In genomic region chrX:52574416-52575275, GRCh38 we compare ENCODE assay signal across 9 cellular contexts. TPM values are rescaled to one million over a fixed set of nuclear protein-coding genes. Genes with fewer than 3 reads are reported as not detected.
DNase-seq lines count a peak whose midpoint lies in the region; TF ChIP-seq lines count a peak whose summit lies in the region.
"Had no signal": no experiment of that assay in that cellular context is flagged by ENCODE, and none has a peak within 500 bp of the region (broad histone marks: within the 10 kb centered on the region; RNA-seq: fewer than 3 reads in every experiment).

No MANE protein-coding gene starts in this region.

- H3K27me3 ChIP-seq in Karpas-422 (ENCODE audit: low read length) (no peaks in the 10 kb centered on the region), colonic mucosa (no peaks in the 10 kb centered on the region), uterus (no peaks in the 10 kb centered on the region)

- H3K79me2 ChIP-seq in Karpas-422 (ENCODE audit: low read length) = no peaks in the 10 kb centered on the region

- no peak for TF ChIP-seq POLR2A in uterus (IDR thresholded peaks at IDR 0.05)

- H3K27ac ChIP-seq in Karpas-422 (ENCODE audit: low read length) (no peak overlapping the region), colonic mucosa (no peak overlapping the region), uterus (no peak overlapping the region)

- H3K4me2 ChIP-seq in Karpas-422 (ENCODE audit: low read depth, low read length, poor library complexity, severe bottlenecking) = no peak overlapping the region

- intact Hi-C loops in colonic mucosa (cut with DNase I) (no loop called here), uterus (cut with DNase I; ENCODE audit: low total_unique reads) (no loop called here)

- H3K9me2 ChIP-seq in Karpas-422 (replicated peaks; ENCODE audit: insufficient read depth, low read length) = no peaks in the 10 kb centered on the region

- TF ChIP-seq CTCF in GM12865 (IDR thresholded peaks at IDR 0.05; ENCODE audit: insufficient read depth, low read depth, low read length, missing control alignments) (peak; percentile 57), colonic mucosa (IDR thresholded peaks at IDR 0.05) (peak; percentile 65), uterus (IDR thresholded peaks at IDR 0.05) (peak; percentile 28 to 44 (median 35))

- H3K9me3 ChIP-seq in Karpas-422 (ENCODE audit: low read length) = no peaks in the 10 kb centered on the region
- H3K9me3 ChIP-seq in colonic mucosa = no peaks in the 10 kb centered on the region
- no peaks in the 10 kb centered on the region for H3K9me3 ChIP-seq in uterus

- H3K4me3 ChIP-seq in GM12865 (ENCODE audit: low read depth, low read length) (no peak overlapping the region), Karpas-422 (ENCODE audit: low read length) (no peak overlapping the region), colonic mucosa (no peak overlapping the region), uterus (no peak overlapping the region)

- no peaks in the 10 kb centered on the region for H4K20me1 ChIP-seq in Karpas-422 (ENCODE audit: insufficient read depth, low read depth, low read length)

- H3K9ac ChIP-seq in Karpas-422 (ENCODE audit: low read length) (no peak overlapping the region), colonic mucosa (ENCODE audit: low read depth in 2 of 2, low read length in 2 of 2) (no peak overlapping the region)

- no peaks in the 10 kb centered on the region for H3K4me1 ChIP-seq in Karpas-422 (ENCODE audit: low read length)
- no peaks in the 10 kb centered on the region for H3K4me1 ChIP-seq in colonic mucosa
- H3K4me1 ChIP-seq in uterus = no peaks in the 10 kb centered on the region

- H2AFZ ChIP-seq in Karpas-422 (ENCODE audit: low read length) = no peak overlapping the region

- no peaks in the 10 kb centered on the region for H3K36me3 ChIP-seq in Karpas-422 (ENCODE audit: insufficient read depth, low read length)
- no peaks in the 10 kb centered on the region for H3K36me3 ChIP-seq in colonic mucosa
- no peaks in the 10 kb centered on the region for H3K36me3 ChIP-seq in uterus

- DNase-seq in Ammon's horn (ENCODE audit: low spot score) (peak; percentile 69), GM12865 (ENCODE audit: low read depth) (peak; percentile 55), Karpas-422 (peak; percentile 76), RPMI7951 (ENCODE audit: low read depth) (peak; percentile 59), colonic mucosa (peak; percentile 41), medulla oblongata (ENCODE audit: extremely low spot score) (peak; percentile 57), uterus (no peak), OCI-M2 (lab: John Stamatoyannopoulos, UW; ENCODE audit: unreplicated experiment) (no peak)

RNA-seq across cellular contexts. Expression of gene XAGE1B, which starts 57.8 kb away (rescaled TPM):
- not detected in 2 replicates for total RNA-seq in Karpas-422 (2014; rRNA removed; shearing (Covaris generic); ENCODE audit: low replicate concordance)
- 1.9 and 5.5 TPM in 2 replicates for total RNA-seq in RPMI7951 (2014; rRNA removed; shearing (Covaris generic))
- total RNA-seq in colonic mucosa = not detected
- not detected for total RNA-seq in uterus
- total RNA-seq: naive thymus-derived CD8-positive, alpha-beta T cell had no signal

Comparison
In these comparisons a context has a peak if more than half of its experiments do, and no peak if none do; other contexts are left out.
1. DNase-seq: peak in Ammon's horn (single experiment), GM12865 (single experiment), Karpas-422 (single experiment), RPMI7951 (single experiment), colonic mucosa (single experiment) and medulla oblongata (single experiment); none in uterus (0 of 2) and OCI-M2 (single experiment).
2. Peak in every context shown above with its lines, with median percentiles within 50 percentile points of each other: CTCF ChIP-seq.